Comparison of ENCODE assay signal across 8 cellular contexts in the genomic region with DNA sequence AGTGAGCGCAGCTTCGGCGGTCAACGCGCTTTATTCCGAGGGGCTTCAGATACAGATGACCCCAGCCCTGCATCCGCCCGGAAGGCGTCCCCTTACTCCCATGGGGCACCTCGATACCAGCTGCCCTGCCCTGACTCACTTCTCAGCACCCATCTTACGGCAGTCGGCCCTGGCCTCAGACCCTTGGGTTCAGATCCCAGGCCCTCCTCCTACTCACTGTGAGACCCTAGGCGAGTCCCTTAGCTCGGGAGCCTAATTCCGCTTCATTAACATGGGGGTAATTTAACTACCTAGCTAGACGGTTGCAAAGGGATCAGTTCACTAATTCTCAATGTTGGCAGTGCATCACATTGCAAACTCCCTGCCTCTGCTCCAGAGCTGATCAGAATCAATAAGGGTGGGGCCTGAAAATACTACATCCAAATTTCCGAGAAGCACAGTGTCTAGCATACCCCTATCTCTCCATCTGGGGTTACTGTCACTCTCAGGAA. TPM values are rescaled to one million over a fixed set of nuclear protein-coding genes. Genes with fewer than 3 reads are reported as not detected.
DNase-seq lines count a peak whose midpoint lies in the region; FAIRE-seq and TF ChIP-seq lines count a peak whose summit lies in the region.

No MANE protein-coding gene starts in this region.

- no peak overlapping the region for H2BK15ac ChIP-seq in mesendoderm (replicated peaks; ENCODE audit: low read depth)

- DNase-seq in BE2C (no peak), LNCaP clone FGC (ENCODE audit: low read depth) (no peak), bronchial epithelial cell (ENCODE audit: low read depth) (no peak), mesendoderm (no peak), HTR-8/SVneo (ENCODE audit: insufficient read length, low spot score) (no peak), urothelium cell line (ENCODE audit: low spot score) (no peak), SIG-M5 treated with dmso at 0.1 percent for 504 hours (lab: John Stamatoyannopoulos, UW; ENCODE audit: unreplicated experiment) (no peak)

- H2BK5ac ChIP-seq in mesendoderm (ENCODE audit: low read length), result peak overlapping the region; percentile 50

- no peak overlapping the region for H2BK120ac ChIP-seq in mesendoderm (ENCODE audit: low read depth, low read length)

- peak overlapping the region; percentile 66 for H3K23ac ChIP-seq in mesendoderm (ENCODE audit: low read length)

- H2AK5ac ChIP-seq in mesendoderm (ENCODE audit: low read length), result no peak overlapping the region

- H4K8ac ChIP-seq in mesendoderm (ENCODE audit: low read depth, low read length), result no peak overlapping the region

- H3K4me3 ChIP-seq in BE2C (ENCODE audit: low read depth, low read length) (peak overlapping the region; percentile 77), LNCaP clone FGC (ENCODE audit: low read depth, low read length) (peak overlapping the region; percentile 73), bronchial epithelial cell (ENCODE audit: low read depth, low read length) (peak overlapping the region; percentile 82), mesendoderm (ENCODE audit: low read length) (peak overlapping the region; percentile 39), urinary bladder (ENCODE audit: low read depth, low read length) (peak overlapping the region; percentile 74)

- H3K36me3 ChIP-seq in BE2C, result no peaks in the 10 kb centered on the region
- H3K36me3 ChIP-seq in bronchial epithelial cell (ENCODE audit: control insufficient read depth, insufficient read depth, low read length), result no peaks in the 10 kb centered on the region
- no peaks in the 10 kb centered on the region for H3K36me3 ChIP-seq in mesendoderm (ENCODE audit: control insufficient read depth, insufficient read depth, low read length)
- H3K36me3 ChIP-seq in urinary bladder (ENCODE audit: insufficient read depth), result no peaks in the 10 kb centered on the region

- TF ChIP-seq CTCF in BE2C (IDR thresholded peaks at IDR 0.05; ENCODE audit: low read depth, low read length) (no peak), LNCaP clone FGC (IDR thresholded peaks at IDR 0.05; ENCODE audit: control insufficient read depth, extremely low read depth, insufficient read depth) (no peak), bronchial epithelial cell (IDR thresholded peaks at IDR 0.05; ENCODE audit: insufficient read depth, low read length, severe bottlenecking) (no peak)

- WGBS in mesendoderm (ENCODE audit: extremely low coverage, insufficient coverage, low lambda C conversion rate), result no CpG with 5 or more reads among the region's 17 CpGs
- 5% methylated on average over 17 of the region's 17 CpGs for WGBS in urinary bladder

- peak overlapping the region; percentile 98 for H4K5ac ChIP-seq in mesendoderm (ENCODE audit: low read length)

- no peak for FAIRE-seq in bronchial epithelial cell (lab: Jason Lieb, UNC)
- FAIRE-seq in HTR-8/SVneo (lab: Jason Lieb, UNC), result no peak
- no peak for FAIRE-seq in urothelium cell line (lab: Jason Lieb, UNC)

- peak overlapping the region; percentile 94 for H3K27ac ChIP-seq in mesendoderm (ENCODE audit: low read depth, low read length)
- peak overlapping the region; percentile 96 for H3K27ac ChIP-seq in urinary bladder (ENCODE audit: low read depth)

- no peaks in the 10 kb centered on the region; the same call in 1 of the 2 replicates for H3K4me1 ChIP-seq in BE2C
- H3K4me1 ChIP-seq in mesendoderm (ENCODE audit: control insufficient read depth, low read depth, low read length), result peaks cover 7% of the 10 kb centered on the region
- no peaks in the 10 kb centered on the region for H3K4me1 ChIP-seq in urinary bladder (ENCODE audit: insufficient read depth)

- H3K9ac ChIP-seq in mesendoderm (ENCODE audit: low read length), result peak overlapping the region; percentile 97

- H3K9me3 ChIP-seq in BE2C, result no peaks in the 10 kb centered on the region

- peaks cover 4% of the 10 kb centered on the region for H3K79me1 ChIP-seq in mesendoderm (ENCODE audit: low read length)

- peak overlapping the region; percentile 68 for H3K18ac ChIP-seq in mesendoderm (ENCODE audit: low read length)

- H3K27me3 ChIP-seq in BE2C (no peaks in the 10 kb centered on the region), bronchial epithelial cell (ENCODE audit: control insufficient read depth, insufficient read depth, low read length) (no peaks in the 10 kb centered on the region), mesendoderm (ENCODE audit: insufficient read depth, low read length, poor library complexity) (no peaks in the 10 kb centered on the region)

- no peaks in the 10 kb centered on the region for H3K79me2 ChIP-seq in mesendoderm (ENCODE audit: control insufficient read depth, insufficient read depth, low read length)

- peak overlapping the region; percentile 99 for H3K56ac ChIP-seq in mesendoderm (ENCODE audit: low read length)

- H3K4me2 ChIP-seq in mesendoderm (ENCODE audit: low read length), result peak overlapping the region; percentile 89

- H3K4ac ChIP-seq in mesendoderm (ENCODE audit: low read depth, low read length), result peak overlapping the region; percentile 49

RNA-seq across cellular contexts. Expression of a gene that starts 0.3 kb away (rescaled TPM):
- 53.5 TPM for polyA plus RNA-seq in BE2C (2012; ENCODE audit: insufficient read depth, insufficient read length, low read depth)
- total RNA-seq in bronchial epithelial cell (24.5 TPM in 2 replicates), urinary bladder (25.1 TPM)
- 48.9 TPM for polyA plus RNA-seq in mesendoderm (2013, experiment 1 of 2)
- polyA plus RNA-seq in mesendoderm (2013, experiment 2 of 2), result 54.5 TPM
- 120 TPM for polyA plus RNA-seq in urinary bladder

RNA-seq across cellular contexts. Expression of a gene that starts 5.1 kb away (rescaled TPM):
- 14.8 TPM for polyA plus RNA-seq in BE2C (2012; ENCODE audit: insufficient read depth, insufficient read length, low read depth)
- total RNA-seq in bronchial epithelial cell (2.9 and 11.3 TPM in 2 replicates), urinary bladder (8.5 TPM)
- 10.9 TPM for polyA plus RNA-seq in mesendoderm (2013, experiment 1 of 2)
- 11.0 TPM for polyA plus RNA-seq in mesendoderm (2013, experiment 2 of 2)
- 8.8 TPM for polyA plus RNA-seq in urinary bladder

RNA-seq across cellular contexts. Expression of a gene that starts 43.0 kb away (rescaled TPM):
- polyA plus RNA-seq in BE2C (2012; ENCODE audit: insufficient read depth, insufficient read length, low read depth), result 47.0 TPM
- total RNA-seq in bronchial epithelial cell (17.3 and 17.6 TPM in 2 replicates), urinary bladder (16.0 TPM)
- polyA plus RNA-seq in mesendoderm (2013, experiment 1 of 2), result 55.8 TPM
- 62.4 TPM for polyA plus RNA-seq in mesendoderm (2013, experiment 2 of 2)
- polyA plus RNA-seq in urinary bladder, result 35.8 TPM

RNA-seq across cellular contexts. Expression of a gene that starts 53.5 kb away (rescaled TPM):
- 43.0 TPM for polyA plus RNA-seq in BE2C (2012; ENCODE audit: insufficient read depth, insufficient read length, low read depth)
- total RNA-seq in bronchial epithelial cell (5.4 and 7.1 TPM in 2 replicates), urinary bladder (21.1 TPM)
- 24.4 TPM for polyA plus RNA-seq in mesendoderm (2013, experiment 1 of 2)
- 25.2 TPM for polyA plus RNA-seq in mesendoderm (2013, experiment 2 of 2)
- 30.8 TPM for polyA plus RNA-seq in urinary bladder

RNA-seq across cellular contexts. Expression of a gene that starts 55.2 kb away (rescaled TPM):
- 13.9 TPM for polyA plus RNA-seq in BE2C (2012; ENCODE audit: insufficient read depth, insufficient read length, low read depth)
- 3.2 and 3.6 TPM in 2 replicates for total RNA-seq in bronchial epithelial cell
- 63.3 TPM for polyA plus RNA-seq in mesendoderm (2013, experiment 1 of 2)
- 65.8 TPM for polyA plus RNA-seq in mesendoderm (2013, experiment 2 of 2)
- 6.8 TPM for total RNA-seq in urinary bladder
- polyA plus RNA-seq in urinary bladder, result 15.0 TPM
